Comparison of ENCODE assay signal across 18 cellular contexts in the genomic region with DNA sequence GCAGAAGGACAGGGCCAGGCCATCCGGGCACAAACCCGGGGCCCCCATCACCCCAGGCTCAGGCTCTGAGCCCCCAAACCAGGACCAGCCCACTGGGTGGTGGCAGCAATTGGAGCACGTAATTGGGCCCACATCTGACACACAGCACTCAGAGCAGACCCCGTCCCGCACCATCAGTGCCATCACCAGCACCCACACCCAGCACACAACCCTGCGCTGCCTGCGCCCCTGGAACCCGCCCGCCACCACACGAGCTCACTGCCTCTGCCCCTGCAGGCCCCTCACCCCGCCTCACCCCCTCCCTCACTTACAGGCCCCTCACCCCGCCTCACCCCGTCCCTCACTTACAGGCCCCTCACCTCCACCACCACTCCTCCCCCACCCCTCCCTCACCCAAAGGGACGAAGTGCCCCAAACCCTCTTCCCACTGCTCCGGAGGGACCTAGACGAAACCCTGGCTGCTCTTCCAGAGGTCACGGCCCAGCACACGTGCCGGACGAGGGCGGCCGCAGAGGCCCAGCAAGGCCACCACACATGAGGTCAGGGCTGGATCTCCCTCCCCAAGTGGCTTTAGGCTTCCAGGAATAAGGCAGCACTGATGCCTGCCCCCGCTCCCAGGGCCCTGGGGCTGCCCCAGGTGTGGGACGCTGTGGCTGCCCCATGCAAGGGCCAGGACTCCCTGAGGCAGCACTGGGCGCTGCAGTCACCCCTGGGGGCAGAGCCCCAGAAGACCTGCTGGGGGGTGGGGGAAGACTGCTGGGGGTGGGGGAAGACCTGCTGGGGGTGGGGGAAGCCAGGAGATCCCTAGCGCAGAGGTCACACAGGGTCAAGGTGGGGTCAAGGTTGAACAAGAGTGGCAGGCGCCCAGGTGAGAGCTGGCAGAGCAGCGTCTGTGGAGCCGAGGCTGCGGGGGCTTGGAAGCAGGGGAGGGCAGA. TPM values are rescaled to one million over a fixed set of nuclear protein-coding genes. Genes with fewer than 3 reads are reported as not detected.
DNase-seq lines count a peak whose midpoint lies in the region; ATAC-seq and TF ChIP-seq lines count a peak whose summit lies in the region.
"Had no signal": no experiment of that assay in that cellular context is flagged by ENCODE, and none has a peak within 500 bp of the region (broad histone marks: within the 10 kb centered on the region; RNA-seq: fewer than 3 reads in every experiment).

No MANE protein-coding gene starts in this region.

- no peak overlapping the region for H4K8ac ChIP-seq in H9 (replicated peaks; ENCODE audit: insufficient read length, low read depth, low read length)

- H3K18ac ChIP-seq in H9 (ENCODE audit: insufficient read length, low read depth, low read length) = no peak overlapping the region

- CTCF ChIA-PET in OCI-LY7 (lab: Charles Lee; ENCODE audit: unreplicated experiment) = no interaction called here

- H3K9me2 ChIP-seq in OCI-LY7 (ENCODE audit: insufficient read depth, low read length) = no peaks in the 10 kb centered on the region

- no peaks in the 10 kb centered on the region for H3K27me3 Mint-ChIP-seq in H9 (ENCODE audit: low read depth)
- H3K27me3 Mint-ChIP-seq in endodermal cell (ENCODE audit: insufficient read depth) = no peaks in the 10 kb centered on the region

- POLR2A ChIA-PET in OCI-LY7 (lab: Charles Lee) = no interaction called here

- H3K9me3 ChIP-seq in BLaER1 (no peaks in the 10 kb centered on the region), H9 (ENCODE audit: control insufficient read depth, low read depth, low read length) (no peaks in the 10 kb centered on the region), endodermal cell (ENCODE audit: control insufficient read depth, low read length) (no peaks in the 10 kb centered on the region), OCI-LY7 (ENCODE audit: low read length) (no peaks in the 10 kb centered on the region)
- H3K9me3 ChIP-seq: BE2C, HAP-1 had no signal

- ATAC-seq in SK-N-SH treated with all-trans-retinoic acid at 6 μM for 48 hours (no peak), GM18870 (IDR thresholded peaks at IDR 0.05; ENCODE audit: unreplicated experiment) (no peak), GM21717 (IDR thresholded peaks at IDR 0.05; ENCODE audit: unreplicated experiment) (no peak)
- ATAC-seq: CD8-positive, alpha-beta T cell had no signal

- no peak overlapping the region for H3K4ac ChIP-seq in H9 (ENCODE audit: low read depth, low read length)

- H3K4me1 Mint-ChIP-seq in H9 (peaks cover 24 to 52% of the 10 kb centered on the region in 2 experiments), endodermal cell (no peaks in the 10 kb centered on the region)
- H3K4me1 Mint-ChIP-seq: CD14-positive monocyte had no signal

- no peaks in the 10 kb centered on the region for H3K79me1 ChIP-seq in H9 (ENCODE audit: insufficient read depth, low read depth, low read length, poor library complexity, severe bottlenecking)

- intact Hi-C loops in OCI-LY7 (cut with micrococcal nuclease; ENCODE audit: unreplicated experiment) = no loop called here

- H2BK5ac ChIP-seq in H9 (ENCODE audit: insufficient read length, low read length) = no peak overlapping the region

- H3K27me3 ChIP-seq in BLaER1 (no peaks in the 10 kb centered on the region), H9 (ENCODE audit: insufficient read depth, low read length) (no peaks in the 10 kb centered on the region), endodermal cell (ENCODE audit: control insufficient read depth, insufficient read depth, low read length, poor library complexity, severe bottlenecking) (no peaks in the 10 kb centered on the region)
- H3K27me3 ChIP-seq: BE2C had no signal

- H3K23ac ChIP-seq in H9 (ENCODE audit: insufficient read length, low read depth, low read length) = no peak overlapping the region

- H2BK12ac ChIP-seq in H9 (ENCODE audit: insufficient read length, low read depth, low read length) = no peak overlapping the region

- H2AK5ac ChIP-seq in H9 (ENCODE audit: insufficient read length, low read length) = no peak overlapping the region

- no CpG with 5 or more reads among the region's 30 CpGs for WGBS in H9 (ENCODE audit: extremely low coverage, insufficient read length, low lambda C conversion rate)
- WGBS in endodermal cell (ENCODE audit: insufficient coverage in 1 of 2, insufficient read length in 1 of 2), 2 experiments = 85 to 91% methylated on average over 16 to 29 of the region's 30 CpGs

- H2BK120ac ChIP-seq in H9 (ENCODE audit: low read depth, low read length, poor library complexity, severe bottlenecking) = no peak overlapping the region

- H2AFZ ChIP-seq in H9 (ENCODE audit: low read length) = no peak overlapping the region
- H2AFZ ChIP-seq in OCI-LY7 (ENCODE audit: low read length) = no peak overlapping the region

- H3K4me3 ChIP-seq in BLaER1 (no peak overlapping the region), endodermal cell (ENCODE audit: low read length) (no peak overlapping the region), OCI-LY7 (ENCODE audit: low read depth, low read length, poor library complexity, severe bottlenecking) (no peak overlapping the region)
- H3K4me3 ChIP-seq: HAP-1 had no signal

- H3K9ac ChIP-seq in BLaER1 = no peak overlapping the region
- H3K9ac ChIP-seq in H9 (ENCODE audit: extremely low read depth, insufficient read length, low read length) = no peak overlapping the region
- H3K9ac ChIP-seq in endodermal cell (ENCODE audit: extremely low read depth, low read length, poor library complexity, severe bottlenecking) = no peak overlapping the region

- H3K79me2 ChIP-seq in H9 (ENCODE audit: insufficient read depth, low read length) = no peaks in the 10 kb centered on the region; the same call in 1 of the 2 replicates
- H3K79me2 ChIP-seq in OCI-LY7 (ENCODE audit: insufficient read depth, low read depth, low read length) = no peaks in the 10 kb centered on the region

- H3K4me3 Mint-ChIP-seq in H9 = no peak overlapping the region
- H3K4me3 Mint-ChIP-seq in endodermal cell = no peak overlapping the region
- H3K4me3 Mint-ChIP-seq: CD14-positive monocyte; CD8-positive, alpha-beta T cell had no signal

- no peak overlapping the region for H4K91ac ChIP-seq in H9 (ENCODE audit: insufficient read length, low read depth, low read length)

- H3K56ac ChIP-seq in H9 (ENCODE audit: insufficient read length, low read depth, low read length) = no peak overlapping the region

- H3K27ac ChIP-seq in BLaER1 = no peak overlapping the region
- no peak overlapping the region for H3K27ac ChIP-seq in H9 (ENCODE audit: insufficient read length, low read depth, low read length)
- peak overlapping the region; percentile 32 for H3K27ac ChIP-seq in endodermal cell (ENCODE audit: low read depth, low read length)
- no peak overlapping the region for H3K27ac ChIP-seq in OCI-LY7 (ENCODE audit: low read depth, low read length, poor library complexity, severe bottlenecking)

- H3K4me1 ChIP-seq in BLaER1 (peaks cover 91% of the 10 kb centered on the region), H9 (ENCODE audit: insufficient read depth, low read length) (peaks cover 2% of the 10 kb centered on the region; the same call in 1 of the 2 replicates), endodermal cell (ENCODE audit: control insufficient read depth, insufficient read depth, low read length) (no peaks in the 10 kb centered on the region), OCI-LY7 (ENCODE audit: insufficient read depth, low read length, poor library complexity, severe bottlenecking) (no peaks in the 10 kb centered on the region)
- H3K4me1 ChIP-seq: HAP-1 had no signal

- no peak overlapping the region for H2BK15ac ChIP-seq in H9 (ENCODE audit: low read depth, low read length)

- H4K5ac ChIP-seq in H9 (ENCODE audit: insufficient read length, low read depth, low read length) = no peak overlapping the region

- H3T11ph ChIP-seq in H9 (ENCODE audit: low read length) = no peak overlapping the region

- BruUV-seq in OCI-LY7 (replicated peaks; lab: Mats Ljungman, UMichigan) = no TSS peak

- H3K9me3 Mint-ChIP-seq in H9 (no peaks in the 10 kb centered on the region), endodermal cell (no peaks in the 10 kb centered on the region)
- H3K9me3 Mint-ChIP-seq: CD14-positive monocyte; CD8-positive, alpha-beta T cell had no signal

- H3K36me3 Mint-ChIP-seq in H9 (ENCODE audit: insufficient read depth in 1 of 3, low read depth in 3 of 3) (peaks cover 0 to 10% (median 1%) of the 10 kb centered on the region in 3 experiments; a peak in 3 of 7 replicates), endodermal cell (ENCODE audit: low read depth) (no peaks in the 10 kb centered on the region)
- H3K36me3 Mint-ChIP-seq: CD14-positive monocyte; CD8-positive, alpha-beta T cell had no signal

- H3K14ac ChIP-seq in H9 (ENCODE audit: insufficient read depth, low read length) = no peak overlapping the region

- no peak for DNase-seq in H9
- DNase-seq in endodermal cell = no peak
- no peak for DNase-seq in OCI-LY7 (ENCODE audit: low spot score)
- DNase-seq in GOT3 (lab: John Stamatoyannopoulos, UW) = no peak
- DNase-seq: ACHN; BE2C; CD8-positive, alpha-beta T cell; COR-L47; DND-41; GDM1; IMR-90; KG1 had no signal

- H3K4me2 ChIP-seq in BLaER1 = peak overlapping the region; percentile 99
- no peak overlapping the region for H3K4me2 ChIP-seq in H9 (ENCODE audit: insufficient read depth, insufficient read length, low read length)
- H3K4me2 ChIP-seq in OCI-LY7 (ENCODE audit: low read length) = no peak overlapping the region

- H3K36me3 ChIP-seq in BLaER1 (no peaks in the 10 kb centered on the region), endodermal cell (ENCODE audit: control insufficient read depth, insufficient read depth, low read length) (no peaks in the 10 kb centered on the region), OCI-LY7 (ENCODE audit: insufficient read depth, low read length) (no peaks in the 10 kb centered on the region)
- H3K36me3 ChIP-seq: BE2C, HAP-1 had no signal

- TF ChIP-seq CTCF in H9 (conservative IDR thresholded peaks at IDR 0.05) = no peak
- TF ChIP-seq CTCF in endodermal cell (conservative IDR thresholded peaks at IDR 0.05) = no peak
- no peak for TF ChIP-seq CTCF in OCI-LY7 (conservative IDR thresholded peaks at IDR 0.05; ENCODE audit: low read length)

- H4K20me1 ChIP-seq in BLaER1 (no peaks in the 10 kb centered on the region), H9 (ENCODE audit: control insufficient read depth, insufficient read depth, insufficient read length) (peaks cover 6% of the 10 kb centered on the region), OCI-LY7 (ENCODE audit: insufficient read depth, low read length) (no peaks in the 10 kb centered on the region)

- H3K27ac Mint-ChIP-seq in H9 = peak overlapping the region; percentile 48 to 92 (median 61); a peak in 2 of 7 replicates
- H3K27ac Mint-ChIP-seq in endodermal cell = no peak overlapping the region
- H3K27ac Mint-ChIP-seq: CD8-positive, alpha-beta T cell had no signal

- no peak overlapping the region for H2BK20ac ChIP-seq in H9 (ENCODE audit: low read depth, low read length, poor library complexity, severe bottlenecking)

- H3K23me2 ChIP-seq in H9 (ENCODE audit: insufficient read length, low read depth, low read length, poor library complexity, severe bottlenecking) = no peaks in the 10 kb centered on the region

RNA-seq across cellular contexts. Expression of gene KCNQ2, which starts 22.4 kb away (rescaled TPM):
- 69.2 and 71.5 TPM in 2 replicates for total RNA-seq in H9 (2021)
- 10 to 100 TPM; 36.4 to 62.8 TPM for total RNA-seq in endodermal cell
- polyA plus RNA-seq in endodermal cell (2013, experiment 1 of 2) = 111 TPM
- polyA plus RNA-seq in endodermal cell (2013, experiment 2 of 2) = 96.8 TPM
- total RNA-seq in OCI-LY7 (2014; rRNA removed; shearing (Covaris generic)) = not detected in 2 replicates
- not detected in 2 replicates for total RNA-seq in OCI-LY7 (2022)
- total RNA-seq: CD8-positive, alpha-beta T cell; IMR-90 had no signal
- polyA plus RNA-seq: CD14-positive monocyte had no signal

RNA-seq across cellular contexts. Expression of gene EEF1A2, which starts 48.8 kb away (rescaled TPM):
- total RNA-seq in H9 (2021) = 25.8 and 27.4 TPM in 2 replicates
- 10 to 100 TPM; 12.1 to 22.6 TPM for total RNA-seq in endodermal cell
- polyA plus RNA-seq in endodermal cell (2013, experiment 1 of 2) = 24.7 TPM
- polyA plus RNA-seq in endodermal cell (2013, experiment 2 of 2) = 18.3 TPM
- total RNA-seq in OCI-LY7 (2014; rRNA removed; shearing (Covaris generic)) = 0.22 and 0.36 TPM in 2 replicates
- total RNA-seq in OCI-LY7 (2022) = 0.92 TPM in 1 of 2 replicates, not detected in the other
- polyA plus RNA-seq: CD14-positive monocyte had no signal

Comparison
In these comparisons a context has a peak if more than half of its experiments do, and no peak if none do; other contexts are left out.
1. RNA of gene KCNQ2, which starts 22.4 kb away (total RNA-seq): 69.2 to 71.5 TPM in H9 and 36.4 to 62.8 TPM in endodermal cell; not detected in OCI-LY7; every median in the first group is over 10 times any median in the second.
2. RNA of gene EEF1A2, which starts 48.8 kb away (total RNA-seq): 25.8 to 27.4 TPM in H9 and 12.1 to 22.6 TPM in endodermal cell; 0.22 to 0.92 TPM in OCI-LY7; every median in the first group is over 4 times any median in the second.